In genomic region chr5:108925073-108925472, GRCh38 we compare ENCODE assay signal across 17 cellular contexts.
"Had no signal": no experiment of that assay in that cellular context is flagged by ENCODE, and none has a peak within 500 bp of the region (broad histone marks: within the 10 kb centered on the region; RNA-seq: fewer than 3 reads in every experiment).

No MANE protein-coding gene starts in this region.

- H3K27me3 ChIP-seq: body of pancreas, esophagus muscularis mucosa, upper lobe of right lung had no signal

- DNase-seq: activated CD4-positive, alpha-beta T cell treated with anti-CD3 and anti-CD28 coated beads, Interleukin-2, amount 50 U/mL, for 48 hours; activated T-cell treated with anti-CD3 and anti-CD28 coated beads for 4 hours; body of pancreas; dermis blood vessel endothelial cell; effector memory CD4-positive, alpha-beta T cell; kidney glomerular epithelial cell; left ventricle myocardium inferior; mammary epithelial cell; midbrain; posterior cingulate gyrus; retina; stimulated activated CD8-positive, alpha-beta memory T cell treated with anti-CD3 and anti-CD28 coated beads, Interleukin-4, amount 100 ng/mL, for 48 hours; stimulated activated naive CD4-positive, alpha-beta T cell; upper lobe of right lung; WERI-Rb-1 had no signal

- ATAC-seq: body of pancreas, upper lobe of right lung had no signal

- H3K9me3 ChIP-seq: body of pancreas, esophagus muscularis mucosa, left ventricle myocardium inferior, upper lobe of right lung had no signal

- H3K27ac ChIP-seq: body of pancreas, esophagus muscularis mucosa, left ventricle myocardium inferior, upper lobe of right lung, WERI-Rb-1 had no signal

- H3K36me3 ChIP-seq: esophagus muscularis mucosa, left ventricle myocardium inferior, upper lobe of right lung, WERI-Rb-1 had no signal

- H3K4me3 ChIP-seq: body of pancreas, esophagus muscularis mucosa, left ventricle myocardium inferior, upper lobe of right lung had no signal

- H3K4me1 ChIP-seq: body of pancreas, upper lobe of right lung had no signal

- FAIRE-seq: endothelial cell of umbilical vein had no signal
